Comparison of ENCODE assay signal across 15 cellular contexts in the genomic region with DNA sequence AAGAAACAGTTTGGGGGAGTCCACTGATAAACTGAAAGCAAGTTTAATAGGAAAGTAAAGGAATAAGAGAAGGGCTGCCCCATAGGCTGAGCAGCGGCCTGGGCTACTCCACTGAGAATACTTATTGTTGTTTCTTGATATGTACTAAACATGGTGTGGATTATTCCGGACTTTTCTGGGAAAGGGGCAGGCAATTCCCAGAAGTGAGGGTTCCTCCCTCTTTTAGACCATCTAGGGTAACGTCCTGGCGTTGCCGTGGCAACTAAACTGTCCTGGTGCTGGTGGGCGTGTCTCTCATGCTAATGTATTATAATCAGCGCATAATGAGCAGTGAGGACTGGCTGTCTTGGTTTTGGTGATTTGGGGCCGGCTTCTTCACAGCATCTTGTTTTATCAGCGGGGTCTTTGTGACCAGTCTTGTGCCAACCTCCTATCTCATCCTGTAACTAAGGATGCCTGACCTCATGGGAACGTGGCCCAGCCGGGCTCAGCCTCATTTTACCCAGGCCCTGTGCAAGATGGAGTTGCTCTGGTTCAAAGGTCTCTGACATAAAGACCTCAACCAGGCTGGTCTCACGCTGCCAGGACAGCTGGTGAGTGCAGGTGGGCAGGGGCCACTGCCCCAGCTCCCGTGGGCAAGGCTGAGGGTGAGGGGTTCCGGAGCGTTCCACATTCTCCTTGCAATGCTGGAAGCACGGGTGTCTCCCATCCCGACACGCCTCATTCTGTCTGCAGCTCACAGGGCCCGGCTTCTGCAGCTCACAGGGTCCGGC. TPM values are rescaled to one million over a fixed set of nuclear protein-coding genes. Genes with fewer than 3 reads are reported as not detected.
DNase-seq lines count a peak whose midpoint lies in the region; ATAC-seq and TF ChIP-seq lines count a peak whose summit lies in the region.
"Had no signal": no experiment of that assay in that cellular context is flagged by ENCODE, and none has a peak within 500 bp of the region (broad histone marks: within the 10 kb centered on the region; RNA-seq: fewer than 3 reads in every experiment).

No MANE protein-coding gene starts in this region.

- no peaks in the 10 kb centered on the region for H3K9me3 Mint-ChIP-seq in MCF 10A (ENCODE audit: unreplicated experiment)

- no peak overlapping the region for H3K4me3 Mint-ChIP-seq in MCF 10A (ENCODE audit: unreplicated experiment)

- CTCF ChIA-PET in MCF 10A (lab: Yijun Ruan, JAX) = interaction anchor here (1.1 kb wide), 1 partner anchor 13 kb away, joined by 4 read pairs; no protein-coding TSS in a partner anchor

- H3K27ac ChIP-seq in right cardiac atrium (ENCODE audit: low read length) (no peak overlapping the region), Peyer's patch (peak overlapping the region; percentile 84 to 93 (median 90)), hepatocyte (peak overlapping the region; percentile 70), stomach (peak overlapping the region; percentile 91 to 99 (median 94)), adrenal gland (no peak overlapping the region), vagina (no peak overlapping the region)
- H3K27ac ChIP-seq: suprapubic skin had no signal

- H3K4me2 ChIP-seq in hepatocyte = no peak overlapping the region

- TF ChIP-seq CTCF in Peyer's patch (IDR thresholded peaks at IDR 0.05) = no peak
- TF ChIP-seq CTCF in hepatocyte (IDR thresholded peaks at IDR 0.05; ENCODE audit: poor library complexity) = no peak
- TF ChIP-seq CTCF in stomach (IDR thresholded peaks at IDR 0.05) = no peak
- TF ChIP-seq CTCF in adrenal gland (IDR thresholded peaks at IDR 0.05) = no peak
- TF ChIP-seq CTCF in vagina (IDR thresholded peaks at IDR 0.05) = no peak
- TF ChIP-seq CTCF in MCF 10A (IDR thresholded peaks at IDR 0.05; ENCODE audit: unreplicated experiment) = no peak

- no TSS peak for BruUV-seq in MCF 10A (replicated peaks; lab: Mats Ljungman, UMichigan)

- no peak overlapping the region for H2AFZ ChIP-seq in hepatocyte

- no peaks in the 10 kb centered on the region for H4K20me1 ChIP-seq in hepatocyte (ENCODE audit: insufficient read depth, poor library complexity, severe bottlenecking)

- H3K79me2 ChIP-seq in hepatocyte = peaks cover 20% of the 10 kb centered on the region

- H3K27me3 Mint-ChIP-seq in MCF 10A (ENCODE audit: insufficient read depth, unreplicated experiment) = peaks cover 14% of the 10 kb centered on the region

- TF ChIP-seq EP300 in stomach (IDR thresholded peaks at IDR 0.05) = no peak

- H3K4me3 ChIP-seq in right cardiac atrium (ENCODE audit: low read length) (no peak overlapping the region), Peyer's patch (no peak overlapping the region), hepatocyte (no peak overlapping the region), stomach (peak overlapping the region in 1 of 4 donors; percentile 53), adrenal gland (no peak overlapping the region), vagina (no peak overlapping the region)
- H3K4me3 ChIP-seq: gastroesophageal sphincter had no signal

- ATAC-seq in left ventricle myocardium superior (peak; percentile 21), right cardiac atrium (no peak)
- ATAC-seq: gastroesophageal sphincter had no signal

- H3K27me3 ChIP-seq in right cardiac atrium (ENCODE audit: control insufficient read depth, insufficient read depth) (no peaks in the 10 kb centered on the region), Peyer's patch (no peaks in the 10 kb centered on the region), hepatocyte (no peaks in the 10 kb centered on the region), stomach (peaks cover 0 to 34% (median 5%) of the 10 kb centered on the region in 3 donors), adrenal gland (peaks cover 12% of the 10 kb centered on the region), vagina (no peaks in the 10 kb centered on the region)

- H3K27ac Mint-ChIP-seq in MCF 10A (ENCODE audit: low read depth, unreplicated experiment) = no peak overlapping the region

- H3K9me3 ChIP-seq in right cardiac atrium (ENCODE audit: control insufficient read depth, low read length) (no peaks in the 10 kb centered on the region), Peyer's patch (no peaks in the 10 kb centered on the region), hepatocyte (ENCODE audit: low read depth) (no peaks in the 10 kb centered on the region), stomach (no peaks in the 10 kb centered on the region), adrenal gland (replicated peaks in 1 of 3) (no peaks in the 10 kb centered on the region), vagina (no peaks in the 10 kb centered on the region)
- H3K9me3 ChIP-seq: gastroesophageal sphincter, suprapubic skin had no signal

- H3K36me3 ChIP-seq in Peyer's patch (no peaks in the 10 kb centered on the region), hepatocyte (replicated peaks; ENCODE audit: insufficient read depth, low read depth) (no peaks in the 10 kb centered on the region), stomach (no peaks in the 10 kb centered on the region), adrenal gland (replicated peaks in 1 of 2) (no peaks in the 10 kb centered on the region), vagina (no peaks in the 10 kb centered on the region)
- H3K36me3 ChIP-seq: gastroesophageal sphincter, suprapubic skin had no signal

- no peaks in the 10 kb centered on the region for H3K4me1 Mint-ChIP-seq in MCF 10A (ENCODE audit: insufficient read depth, unreplicated experiment)

- no peak for TF ChIP-seq POLR2A in Peyer's patch (IDR thresholded peaks at IDR 0.05)
- no peak for TF ChIP-seq POLR2A in stomach (IDR thresholded peaks at IDR 0.05)
- no peak for TF ChIP-seq POLR2A in adrenal gland (IDR thresholded peaks at IDR 0.05)
- no peak for TF ChIP-seq POLR2A in vagina (IDR thresholded peaks at IDR 0.05)

- POLR2A ChIA-PET in MCF 10A (lab: Yijun Ruan, JAX) = no interaction called here

- DNase-seq in left ventricle myocardium superior = no peak
- no peak for DNase-seq in right cardiac atrium
- DNase-seq in Peyer's patch = no peak
- DNase-seq in hepatocyte (ENCODE audit: low spot score) = no peak
- no peak for DNase-seq in stomach
- DNase-seq in adrenal gland = no peak
- DNase-seq in vagina (ENCODE audit: extremely low spot score in 2 of 2) = no peak
- DNase-seq in MCF 10A (ENCODE audit: unreplicated experiment) = no peak
- DNase-seq: activated gamma-delta T cell; stimulated activated CD4-positive, alpha-beta T cell treated with anti-CD3 and anti-CD28 coated beads, Interleukin-15, amount 100 ng/mL, for 24 hours had no signal

- no peaks in the 10 kb centered on the region for H3K9me2 ChIP-seq in hepatocyte (replicated peaks; ENCODE audit: insufficient read depth)

- H3K4me1 ChIP-seq in right cardiac atrium (ENCODE audit: control insufficient read depth, insufficient read depth, low read length) (no peaks in the 10 kb centered on the region), Peyer's patch (peaks cover 0 to 59% (median 14%) of the 10 kb centered on the region in 4 donors), hepatocyte (ENCODE audit: insufficient read depth) (peaks cover 23% of the 10 kb centered on the region), stomach (peaks cover 40 to 69% (median 61%) of the 10 kb centered on the region in 4 donors), adrenal gland (replicated peaks in 1 of 2) (no peaks in the 10 kb centered on the region), vagina (peaks cover 16% of the 10 kb centered on the region)
- H3K4me1 ChIP-seq: gastroesophageal sphincter had no signal

- 76% methylated on average over 20 of the region's 20 CpGs for WGBS in right cardiac atrium
- 92% methylated on average over 20 of the region's 20 CpGs for WGBS in hepatocyte (ENCODE audit: low lambda C conversion rate, missing lambda C conversion rate)
- WGBS in stomach, 5 donors = 51 to 64% (median 54%) methylated on average over 17 to 20 of the region's 20 CpGs
- WGBS in adrenal gland, 4 donors = 78 to 88% (median 87%) methylated on average over 17 to 20 of the region's 20 CpGs

- H3K36me3 Mint-ChIP-seq in MCF 10A (ENCODE audit: insufficient read depth, unreplicated experiment) = no peaks in the 10 kb centered on the region

- intact Hi-C loops in left ventricle myocardium superior (cut with micrococcal nuclease) (no loop called here), right cardiac atrium (cut with DNase I) (no loop called here), stomach (cut with DNase I; ENCODE audit: low total_unique reads) (no loop called here), adrenal gland (cut with DNase I) (no loop called here), vagina (cut with DNase I) (no loop called here), MCF 10A (cut with micrococcal nuclease) (no loop called here)

RNA-seq across cellular contexts. Expression of a gene that starts 19.6 kb away (rescaled TPM):
- total RNA-seq in left ventricle myocardium superior = 4.0 TPM
- 1 to 10 TPM; 4.9 to 5.6 (median 5.4) TPM for total RNA-seq in right cardiac atrium
- 6.8 TPM for polyA plus RNA-seq in right cardiac atrium
- 10 to 100 TPM; 14.0 to 32.0 (median 22.7) TPM for total RNA-seq in Peyer's patch
- total RNA-seq in hepatocyte = 7.1 and 9.2 TPM in 2 replicates
- polyA plus RNA-seq in hepatocyte = 21.7 and 25.1 TPM in 2 replicates
- 10 to 100 TPM; 15.8 to 67.0 (median 33.8) TPM for total RNA-seq in stomach
- polyA plus RNA-seq in stomach = 10 to 100 TPM; 10.2 to 17.1 (median 12.8) TPM
- 10 to 100 TPM in 5 of 8 donors, 1 to 10 TPM in 3; 5.4 to 17.3 (median 11.3) TPM for total RNA-seq in adrenal gland
- 10 to 100 TPM in 2 of 3 donors, under 1 TPM in 1; 0.55 to 54.3 (median 25.5) TPM for polyA plus RNA-seq in adrenal gland
- 11.8 TPM for total RNA-seq in vagina
- 15.7 and 18.6 TPM in 2 replicates for total RNA-seq in MCF 10A (2022)

RNA-seq across cellular contexts. Expression of a gene that starts 38.2 kb away (rescaled TPM):
- total RNA-seq in left ventricle myocardium superior (not detected), right cardiac atrium (not detected), Peyer's patch (1 to 10 TPM in 3 of 4 donors, not detected in 1; 1.6 to 3.6 (median 1.8) TPM), hepatocyte (not detected in 2 replicates), stomach (1 to 10 TPM in 1 of 5 donors, not detected in 4; 6.4 TPM), adrenal gland (not detected), vagina (not detected), MCF 10A (2022) (not detected in 2 replicates)
- polyA plus RNA-seq in right cardiac atrium (0.09 TPM), hepatocyte (0.38 and 0.69 TPM in 2 replicates), stomach (under 1 TPM in 2 of 3 donors, not detected in 1; 0.13 to 0.46 TPM), adrenal gland (under 1 TPM in 2 of 3 donors, not detected in 1; 0.32 to 0.44 TPM)
- total RNA-seq: activated CD8-positive, alpha-beta memory T cell treated with anti-CD3 and anti-CD28 coated beads for 36 hours; Daoy; OCI-LY7; suprapubic skin had no signal

Comparison
In these comparisons a context has a peak if more than half of its experiments do, and no peak if none do; other contexts are left out.
1. H3K27ac ChIP-seq: peak in Peyer's patch (4 of 4), hepatocyte (single experiment) and stomach (5 of 5); none in right cardiac atrium (single experiment), adrenal gland (0 of 5) and vagina (single experiment).